In genomic region chr15:99635794-99636193, GRCh38 we compare ENCODE assay signal across 13 cellular contexts.
A peak's percentile ranks its signal among the peaks of the same experiment; 100 is the strongest.
DNase-seq lines count a peak whose midpoint lies in the region; ATAC-seq and TF ChIP-seq lines count a peak whose summit lies in the region.
"Had no signal": no experiment of that assay in that cellular context is flagged by ENCODE, and none has a peak within 500 bp of the region (broad histone marks: within the 10 kb centered on the region; RNA-seq: fewer than 3 reads in every experiment).

No MANE protein-coding gene starts in this region.

- peaks cover 30% of the 10 kb centered on the region for H4K20me1 ChIP-seq in OCI-LY3 (ENCODE audit: insufficient read depth, low read length)

- no peak overlapping the region for H3K9ac ChIP-seq in OCI-LY3 (ENCODE audit: low read length)

- H3K79me2 ChIP-seq in OCI-LY3 (ENCODE audit: low read length) = peaks cover 17% of the 10 kb centered on the region

- no peaks in the 10 kb centered on the region for H3K27me3 ChIP-seq in OCI-LY3 (ENCODE audit: low read depth, low read length)
- H3K27me3 ChIP-seq: vagina had no signal

- peak; percentile 45 for ATAC-seq in GM18498 (IDR thresholded peaks at IDR 0.05; ENCODE audit: unreplicated experiment)
- ATAC-seq in GM19351 (IDR thresholded peaks at IDR 0.05; ENCODE audit: unreplicated experiment) = peak; percentile 58
- peak; percentile 46 for ATAC-seq in HG02852 (IDR thresholded peaks at IDR 0.05; ENCODE audit: unreplicated experiment)

- no peak overlapping the region for H2AFZ ChIP-seq in OCI-LY3 (ENCODE audit: low read depth, low read length)

- no peak for DNase-seq in RKO (ENCODE audit: low spot score)
- DNase-seq in GM03348 (ENCODE audit: low spot score) = no peak
- DNase-seq in HK-2 (ENCODE audit: unreplicated experiment) = no peak
- no peak for DNase-seq in NCI-H2196 treated with DMSO at 0.1 percent for 48 hours (lab: John Stamatoyannopoulos, UW; ENCODE audit: unreplicated experiment)
- DNase-seq: activated CD4-positive, alpha-beta T cell treated with anti-CD3 and anti-CD28 coated beads for 1 hour; activated naive CD4-positive, alpha-beta T cell treated with anti-CD3 and anti-CD28 coated beads, Interleukin-2, amount 10 ng/mL, durations not matched to agents 7 days and 5 days; naive B cell; NCI-H524 had no signal

- TF ChIP-seq CTCF in OCI-LY3 (IDR thresholded peaks at IDR 0.05; ENCODE audit: low read depth, low read length) = no peak

- H3K27ac ChIP-seq in OCI-LY3 (ENCODE audit: low read length) = no peak overlapping the region
- H3K27ac ChIP-seq: vagina had no signal

- peaks cover 35% of the 10 kb centered on the region for H3K36me3 ChIP-seq in OCI-LY3 (replicated peaks; ENCODE audit: low read depth, low read length)
- H3K36me3 ChIP-seq: vagina had no signal

- H3K4me1 ChIP-seq in OCI-LY3 (ENCODE audit: low read length) = peaks cover 25% of the 10 kb centered on the region

- 0 out of 2 replicates have a peak overlapping the region, but pooled peaks have one; percentile 0 for H3K4me2 ChIP-seq in OCI-LY3 (ENCODE audit: low read length)

- H3K9me3 ChIP-seq in OCI-LY3 (ENCODE audit: insufficient read depth, low read length) = peaks cover 8% of the 10 kb centered on the region; the same call in 1 of the 2 replicates
- H3K9me3 ChIP-seq: vagina had no signal

- H3K4me3 ChIP-seq in OCI-LY3 (ENCODE audit: low read length) = no peak overlapping the region
- H3K4me3 ChIP-seq: vagina had no signal
